In genomic region chr7:23013715-23014649, GRCh38 we compare ENCODE assay signal across 8 cellular contexts. TPM values are rescaled to one million over a fixed set of nuclear protein-coding genes. Genes with fewer than 3 reads are reported as not detected.
DNase-seq lines count a peak whose midpoint lies in the region; ATAC-seq and TF ChIP-seq lines count a peak whose summit lies in the region.

Gene HYCC1, minus strand, starts transcription at chr7:23014130. Its CDS starts 23,019 bp downstream, at chr7:22991111.

- H3K9me3 ChIP-seq in fibroblast of lung (ENCODE audit: control insufficient read depth, insufficient read depth, low read depth, low read length), result no peaks in the 10 kb centered on the region

- peak within 1 kb of the TSS; percentile 86 for H3K9ac ChIP-seq in fibroblast of lung (ENCODE audit: insufficient read depth, low read length)

- H3K27me3 ChIP-seq in GM23338 (ENCODE audit: insufficient read depth) (no peaks in the 10 kb centered on the region), fibroblast of lung (ENCODE audit: control insufficient read depth, insufficient read depth, low read length) (no peaks in the 10 kb centered on the region)

- ATAC-seq in GM23338, result peak; percentile 98
- ATAC-seq in naive thymus-derived CD8-positive, alpha-beta T cell, result peak; percentile 97 to 98

- H3K27me3 Mint-ChIP-seq in GM23338 (ENCODE audit: insufficient read depth, low read depth, poor library complexity), result no peaks in the 10 kb centered on the region
- H3K27me3 Mint-ChIP-seq in naive thymus-derived CD8-positive, alpha-beta T cell, result no peaks in the 10 kb centered on the region

- no peaks in the 10 kb centered on the region for H3K36me3 ChIP-seq in GM23338 (ENCODE audit: insufficient read depth)
- H3K36me3 ChIP-seq in fibroblast of lung (ENCODE audit: control insufficient read depth, insufficient read depth, low read length), result no peaks in the 10 kb centered on the region

- TF ChIP-seq CTCF in GM23338 (conservative IDR thresholded peaks at IDR 0.05; ENCODE audit: low read depth in 2 of 2) (peak; percentile 32 to 43), fibroblast of lung (conservative IDR thresholded peaks at IDR 0.05 in 1 of 2, IDR thresholded peaks at IDR 0.05 in 1 of 2; ENCODE audit: low read depth in 1 of 2, low read length in 2 of 2) (peak; percentile 43 to 60)

- peak within 1 kb of the TSS; percentile 90 for H3K4me2 ChIP-seq in GM23338
- peak within 1 kb of the TSS; percentile 93 for H3K4me2 ChIP-seq in fibroblast of lung (ENCODE audit: extremely low read depth, insufficient read depth, low read length)

- no peaks in the 10 kb centered on the region for H3K9me2 ChIP-seq in GM23338 (ENCODE audit: insufficient read depth)

- H3K79me2 ChIP-seq in GM23338 (replicated peaks; ENCODE audit: insufficient read depth) (peaks cover 44% of the 10 kb centered on the region), fibroblast of lung (ENCODE audit: control insufficient read depth, insufficient read depth, low read length) (peaks cover 49% of the 10 kb centered on the region)

- peaks cover 17% of the 10 kb centered on the region for H3K4me1 Mint-ChIP-seq in GM23338
- H3K4me1 Mint-ChIP-seq in naive thymus-derived CD8-positive, alpha-beta T cell, result peaks cover 4 to 42% (median 21%) of the 10 kb centered on the region in 4 donors

- POLR2A ChIA-PET in naive thymus-derived CD8-positive, alpha-beta T cell (lab: Charles Lee), result no interaction called here

- H2AFZ ChIP-seq in GM23338, result peak within 1 kb of the TSS; percentile 2
- H2AFZ ChIP-seq in fibroblast of lung (ENCODE audit: low read length), result peak within 1 kb of the TSS; percentile 11

- peak within 1 kb of the TSS; percentile 33; the same call in 1 of the 2 replicates for H3K27ac Mint-ChIP-seq in GM23338
- H3K27ac Mint-ChIP-seq in naive thymus-derived CD8-positive, alpha-beta T cell, result peak within 1 kb of the TSS; percentile 84 to 95 (median 92)

- no peaks in the 10 kb centered on the region for H3K9me3 Mint-ChIP-seq in GM23338
- H3K9me3 Mint-ChIP-seq in naive thymus-derived CD8-positive, alpha-beta T cell, result no peaks in the 10 kb centered on the region

- H3K36me3 Mint-ChIP-seq in GM23338 (ENCODE audit: low read depth), result no peaks in the 10 kb centered on the region
- no peaks in the 10 kb centered on the region for H3K36me3 Mint-ChIP-seq in naive thymus-derived CD8-positive, alpha-beta T cell

- peak; percentile 99 for DNase-seq in EL
- peak; percentile 99 for DNase-seq in GM23338 (ENCODE audit: low spot score)
- DNase-seq in LHCN-M2 (ENCODE audit: low read depth), result peak; percentile 100
- DNase-seq in RPMI8226, result peak; percentile 99
- peak; percentile 96 to 98 for DNase-seq in activated T-helper 1 cell treated with anti-CD3 and anti-CD28 coated beads, Interleukin-2, amount 50 U/mL, for 16 hours (ENCODE audit: low read depth in 1 of 2, low spot score in 1 of 2)
- peak; percentile 97 to 99 for DNase-seq in fibroblast of lung (ENCODE audit: low read depth in 2 of 2)
- peak; percentile 94 to 100 (median 98) for DNase-seq in naive thymus-derived CD8-positive, alpha-beta T cell
- DNase-seq in stimulated activated naive CD4-positive, alpha-beta T cell (lab: John Stamatoyannopoulos, UW), result peak; percentile 95 to 100 (median 98)

- no peak within 1 kb of the TSS; the same call in 1 of the 2 replicates for H3K27ac ChIP-seq in GM23338 (ENCODE audit: low read depth)
- H3K27ac ChIP-seq in fibroblast of lung (ENCODE audit: insufficient read depth, low read length), result peak within 1 kb of the TSS; percentile 77

- peak within 1 kb of the TSS; percentile 86 for H3K4me3 Mint-ChIP-seq in GM23338
- peak within 1 kb of the TSS in 9 of 10 donors; percentile 89 to 100 (median 99) for H3K4me3 Mint-ChIP-seq in naive thymus-derived CD8-positive, alpha-beta T cell

- H3F3A ChIP-seq in GM23338 (replicated peaks; ENCODE audit: low read depth), result no peaks in the 10 kb centered on the region

- H3K4me3 ChIP-seq in GM23338 (peak within 1 kb of the TSS; percentile 83), fibroblast of lung (replicated peaks in 1 of 4; ENCODE audit: control extremely low read depth in 1 of 4, insufficient read depth in 1 of 4, low read depth in 3 of 4, low read length in 4 of 4) (peak within 1 kb of the TSS; percentile 69 to 88 (median 74))

- H4K20me1 ChIP-seq in GM23338 (replicated peaks; ENCODE audit: insufficient read depth), result peaks cover 20% of the 10 kb centered on the region
- no peaks in the 10 kb centered on the region for H4K20me1 ChIP-seq in fibroblast of lung (ENCODE audit: control insufficient read depth, extremely low read depth, insufficient read depth, low read length)

- H3K4me1 ChIP-seq in GM23338 (ENCODE audit: insufficient read depth), result peaks cover 43% of the 10 kb centered on the region
- H3K4me1 ChIP-seq in fibroblast of lung (ENCODE audit: control insufficient read depth, extremely low read depth, insufficient read depth, low read length), result peaks cover 3% of the 10 kb centered on the region

TF ChIP-seq in GM23338, 12 proteins besides CTCF, POLR2A, EP300 and RAD21:
- TF ChIP-seq POLR2AphosphoS5 (IDR thresholded peaks at IDR 0.05; ENCODE audit: low read depth), result peak; percentile 99
- TF ChIP-seq NANOG (IDR thresholded peaks at IDR 0.05; ENCODE audit: borderline replicate concordance), result no peak

RNA-seq across cellular contexts. Expression of gene HYCC1, which starts in this region (rescaled TPM):
- total RNA-seq in GM23338 (2014; rRNA removed; shearing (Covaris generic)), result 175 and 181 TPM in 2 replicates
- polyA plus RNA-seq in GM23338 (2016; fragmentation: Nextera tagmentation; extraction: Ambion mirVana) (42.4 and 55.4 TPM in 2 replicates), fibroblast of lung (211 and 215 TPM in 2 replicates)
- total RNA-seq in LHCN-M2 (2014; rRNA removed) (209 and 221 TPM in 2 replicates), fibroblast of lung (168 and 197 TPM in 2 replicates)
- polyA plus RNA-seq in LHCN-M2 (2012), result 28.1 TPM
- polyA plus RNA-seq in fibroblast of lung (2012), result 108 and 112 TPM in 2 replicates
- polyA minus RNA-seq in fibroblast of lung (ENCODE audit: low replicate concordance), result 22.5 and 37.1 TPM in 2 replicates
- 10 to 100 TPM; 15.2 to 15.8 TPM for total RNA-seq in naive thymus-derived CD8-positive, alpha-beta T cell
- 10 to 100 TPM in 1 of 3 donors, 1 to 10 TPM in 2; 6.8 to 11.1 (median 8.6) TPM for polyA plus RNA-seq in naive thymus-derived CD8-positive, alpha-beta T cell

Comparison
In these comparisons a context has a peak if more than half of its experiments do, and no peak if none do; other contexts are left out.
1. RNA of gene HYCC1 (total RNA-seq): 209 to 221 TPM in LHCN-M2, 168 to 197 TPM in fibroblast of lung and 175 to 181 TPM in GM23338; 15.2 to 15.8 TPM in naive thymus-derived CD8-positive, alpha-beta T cell; every median in the first group is over 10 times any median in the second.
2. Peak in every context shown above with its lines, with median percentiles within 50 percentile points of each other: DNase-seq.